19 cellular contexts compared by ENCODE assay signal in the genomic region with DNA sequence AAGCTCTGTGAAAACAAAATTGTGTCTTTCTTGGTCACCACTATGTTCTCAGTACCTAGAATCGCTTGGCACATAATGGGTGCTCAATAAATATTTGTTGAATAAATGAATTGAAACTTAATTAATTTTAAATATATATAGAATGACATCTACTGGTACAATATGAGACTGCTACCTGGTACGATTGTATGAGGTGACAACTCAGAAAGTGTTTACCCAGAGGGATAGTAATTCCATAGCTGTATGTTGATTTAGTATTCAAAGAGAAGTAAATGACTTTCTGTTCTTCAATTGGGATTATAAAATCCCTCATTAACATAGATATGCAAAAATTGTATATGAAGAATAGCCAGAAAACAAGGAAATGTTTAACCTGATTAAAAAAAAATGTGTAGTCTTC.
"Had no signal": no experiment of that assay in that cellular context is flagged by ENCODE, and none has a peak within 500 bp of the region (broad histone marks: within the 10 kb centered on the region; RNA-seq: fewer than 3 reads in every experiment).

No MANE protein-coding gene starts in this region.

- H3K27me3 Mint-ChIP-seq: naive thymus-derived CD4-positive, alpha-beta T cell had no signal

- H3K4me1 Mint-ChIP-seq: nephron progenitor cell had no signal

- H3K4me3 Mint-ChIP-seq: naive thymus-derived CD4-positive, alpha-beta T cell; nephron progenitor cell had no signal

- H3K4me1 ChIP-seq: heart left ventricle, psoas muscle, stomach had no signal

- H3K4me3 ChIP-seq: coronary artery, dorsolateral prefrontal cortex, heart left ventricle, psoas muscle, right lobe of liver, stomach, thoracic aorta, transverse colon had no signal

- H3K27ac Mint-ChIP-seq: naive thymus-derived CD4-positive, alpha-beta T cell; nephron progenitor cell had no signal

- H3K27ac ChIP-seq: coronary artery, dorsolateral prefrontal cortex, heart left ventricle, psoas muscle, right lobe of liver, stomach, thoracic aorta, transverse colon had no signal

- ATAC-seq: heart left ventricle; left lobe of liver; naive thymus-derived CD4-positive, alpha-beta T cell; psoas muscle; right lobe of liver had no signal

- DNase-seq: dorsolateral prefrontal cortex; effector CD8-positive, alpha-beta T cell; heart left ventricle; hippocampal formation; kidney glomerular epithelial cell; mammary epithelial cell; naive thymus-derived CD4-positive, alpha-beta T cell; nephron progenitor cell; psoas muscle; retina; right lobe of liver; stimulated activated CD4-positive, alpha-beta T cell treated with anti-CD3 and anti-CD28 coated beads, Interleukin-12 subunit alpha, Interleukin-12 subunit beta, amount 100 ng/mL, for 4 hours; stimulated activated naive CD4-positive, alpha-beta T cell; stomach; substantia nigra; transverse colon had no signal

- H3K27me3 ChIP-seq: dorsolateral prefrontal cortex, heart left ventricle, right lobe of liver, stomach, transverse colon had no signal

- H3K9me3 ChIP-seq: psoas muscle, right lobe of liver, thoracic aorta had no signal
